In genomic region chr11:119016216-119017009, GRCh38 we compare ENCODE assay signal across 7 cellular contexts. TPM values are rescaled to one million over a fixed set of nuclear protein-coding genes. Genes with fewer than 3 reads are reported as not detected.
DNase-seq lines count a peak whose midpoint lies in the region; ATAC-seq and TF ChIP-seq lines count a peak whose summit lies in the region.

No MANE protein-coding gene starts in this region.

- TF ChIP-seq POLR2A in Raji (IDR thresholded peaks at IDR 0.05; ENCODE audit: insufficient read depth, low read depth, low read length) (0 out of 2 replicates have a peak, but pooled peaks have one; percentile 9), Peyer's patch (IDR thresholded peaks at IDR 0.05) (no peak)

- peaks cover 45% of the 10 kb centered on the region for H3K36me3 ChIP-seq in H7 (replicated peaks; ENCODE audit: control insufficient read depth, insufficient read depth, low read length)
- H3K36me3 ChIP-seq in Peyer's patch: peaks cover 0 to 50% (median 7%) of the 10 kb centered on the region in 3 donors

- peak; percentile 16 for DNase-seq in H7
- DNase-seq in epithelial cell of proximal tubule (ENCODE audit: low read depth): no peak
- DNase-seq in skeletal muscle cell (ENCODE audit: low read depth): no peak
- no peak for DNase-seq in HUDEP-2 (lab: John Stamatoyannopoulos, UW; ENCODE audit: unreplicated experiment in 76 of 76)
- no peak for DNase-seq in foreskin keratinocyte
- DNase-seq in Peyer's patch: no peak

- ATAC-seq in foreskin keratinocyte: no peak

- TF ChIP-seq CTCF in epithelial cell of proximal tubule (conservative IDR thresholded peaks at IDR 0.05; ENCODE audit: low read depth, low read length) (no peak), foreskin keratinocyte (conservative IDR thresholded peaks at IDR 0.05) (no peak), Peyer's patch (IDR thresholded peaks at IDR 0.05) (no peak)

- no peaks in the 10 kb centered on the region for H3K9me3 ChIP-seq in Peyer's patch

- H3K4me3 ChIP-seq in H7 (ENCODE audit: insufficient read depth, low read depth, low read length) (no peak overlapping the region), epithelial cell of proximal tubule (ENCODE audit: low read depth, low read length) (peak overlapping the region; percentile 88), skeletal muscle cell (ENCODE audit: low read depth, low read length) (peak overlapping the region; percentile 16), Peyer's patch (peak overlapping the region in 2 of 4 donors; percentile 87 to 95)

- H3K27ac ChIP-seq in foreskin keratinocyte (no peak overlapping the region), Peyer's patch (no peak overlapping the region)

- peaks cover 4% of the 10 kb centered on the region for H3K4me1 ChIP-seq in foreskin keratinocyte
- H3K4me1 ChIP-seq in Peyer's patch: peaks cover 0 to 43% (median 16%) of the 10 kb centered on the region in 4 donors

- H3K27me3 ChIP-seq in H7 (ENCODE audit: control insufficient read depth, insufficient read depth, low read length) (no peaks in the 10 kb centered on the region), foreskin keratinocyte (no peaks in the 10 kb centered on the region), Peyer's patch (no peaks in the 10 kb centered on the region)

RNA-seq across cellular contexts. Expression of gene RPS25, which starts 1.7 kb away (rescaled TPM):
- 881 and 959 TPM in 2 replicates for total RNA-seq in H7 (2014; rRNA removed; shearing (Covaris generic))
- total RNA-seq in epithelial cell of proximal tubule (1,815 and 2,833 TPM in 2 replicates), foreskin keratinocyte (864 and 951 TPM in 2 replicates), Peyer's patch (1,000 to 10,000 TPM in 1 of 4 donors, 100 to 1,000 TPM in 3; 369 to 1,310 (median 750) TPM)
- 1,447 and 1,458 TPM in 2 replicates for polyA plus RNA-seq in foreskin keratinocyte

RNA-seq across cellular contexts. Expression of gene TRAPPC4, which starts 2.2 kb away (rescaled TPM):
- 78.3 and 98.2 TPM in 2 replicates for total RNA-seq in H7 (2014; rRNA removed; shearing (Covaris generic))
- 116 and 155 TPM in 2 replicates for total RNA-seq in epithelial cell of proximal tubule
- total RNA-seq in foreskin keratinocyte: 104 and 111 TPM in 2 replicates
- polyA plus RNA-seq in foreskin keratinocyte: 137 and 143 TPM in 2 replicates
- 100 to 1,000 TPM in 1 of 4 donors, 10 to 100 TPM in 3; 52.8 to 104 (median 77.8) TPM for total RNA-seq in Peyer's patch

RNA-seq across cellular contexts. Expression of gene SLC37A4, which starts 14.3 kb away (rescaled TPM):
- total RNA-seq in H7 (2014; rRNA removed; shearing (Covaris generic)): 53.2 and 54.5 TPM in 2 replicates
- total RNA-seq in epithelial cell of proximal tubule (59.2 and 60.0 TPM in 2 replicates), foreskin keratinocyte (15.4 and 17.4 TPM in 2 replicates), Peyer's patch (100 to 1,000 TPM in 3 of 4 donors, 10 to 100 TPM in 1; 18.2 to 253 (median 209) TPM)
- polyA plus RNA-seq in foreskin keratinocyte: 16.6 and 20.9 TPM in 2 replicates

RNA-seq across cellular contexts. Expression of gene CENATAC, which starts 18.5 kb away (rescaled TPM):
- total RNA-seq in H7 (2014; rRNA removed; shearing (Covaris generic)): 15.7 and 18.0 TPM in 2 replicates
- total RNA-seq in epithelial cell of proximal tubule (13.0 and 14.1 TPM in 2 replicates), foreskin keratinocyte (16.0 and 16.8 TPM in 2 replicates), Peyer's patch (100 to 1,000 TPM in 3 of 4 donors, 10 to 100 TPM in 1; 66.4 to 192 (median 105) TPM)
- 12.2 and 14.3 TPM in 2 replicates for polyA plus RNA-seq in foreskin keratinocyte

RNA-seq across cellular contexts. Expression of gene HYOU1, which starts 40.6 kb away (rescaled TPM):
- 183 and 200 TPM in 2 replicates for total RNA-seq in H7 (2014; rRNA removed; shearing (Covaris generic))
- 115 and 135 TPM in 2 replicates for total RNA-seq in epithelial cell of proximal tubule
- total RNA-seq in foreskin keratinocyte: 149 and 189 TPM in 2 replicates
- 77.8 and 84.7 TPM in 2 replicates for polyA plus RNA-seq in foreskin keratinocyte
- 10 to 100 TPM; 65.2 to 97.7 (median 66.9) TPM for total RNA-seq in Peyer's patch
